ENCODE assay signal across 17 cellular contexts in genomic region chr5:114473541-114473940, GRCh38.
"Had no signal": no experiment of that assay in that cellular context is flagged by ENCODE, and none has a peak within 500 bp of the region (broad histone marks: within the 10 kb centered on the region; RNA-seq: fewer than 3 reads in every experiment).

No MANE protein-coding gene starts in this region.

- H3K27ac ChIP-seq: dorsolateral prefrontal cortex, thoracic aorta, uterus had no signal

- H3K27me3 ChIP-seq: dorsolateral prefrontal cortex, uterus had no signal

- ATAC-seq: activated T-cell treated with anti-CD3 and anti-CD28 coated beads, Interleukin-2, amount 50 U/mL, for 72 hours; esophagus mucosa; left cardiac atrium had no signal

- H3K4me3 ChIP-seq: dorsolateral prefrontal cortex, thoracic aorta, uterus had no signal

- H3K4me3 Mint-ChIP-seq: activated CD4-positive, alpha-beta memory T cell treated with anti-CD3 and anti-CD28 coated beads for 36 hours; activated naive CD8-positive, alpha-beta T cell treated with anti-CD3 and anti-CD28 coated beads for 36 hours; activated T-cell treated with anti-CD3 and anti-CD28 coated beads, Interleukin-2, amount 50 U/mL, for 72 hours; nephron progenitor cell; stimulated activated naive CD8-positive, alpha-beta T cell treated with anti-CD3 and anti-CD28 coated beads, Interleukin-15, Interleukin-2, amounts not matched to agents 100 ng/mL and 50 ng/mL, for 24 hours had no signal

- DNase-seq: activated CD4-positive, alpha-beta memory T cell treated with anti-CD3 and anti-CD28 coated beads for 36 hours; activated CD4-positive, alpha-beta T cell treated with anti-CD3 and anti-CD28 coated beads for 1 hour; activated gamma-delta T cell treated with Interleukin-2 at 50 U/mL for 16 hours; activated naive CD8-positive, alpha-beta T cell treated with anti-CD3 and anti-CD28 coated beads for 36 hours; activated T-cell treated with anti-CD3 and anti-CD28 coated beads, Interleukin-2, amount 50 U/mL, for 72 hours; aorta; dorsolateral prefrontal cortex; left cardiac atrium; mesenchymal stem cell; nephron progenitor cell; stimulated activated CD4-positive, alpha-beta T cell treated with anti-CD3 and anti-CD28 coated beads, Interleukin-2, amount 100 ng/mL, for 48 hours; stimulated activated CD8-positive, alpha-beta memory T cell treated with anti-CD3 and anti-CD28 coated beads, Interleukin-4, amount 100 ng/mL, for 48 hours; T-helper 2 cell; uterus had no signal

- H3K9me3 Mint-ChIP-seq: activated naive CD8-positive, alpha-beta T cell treated with anti-CD3 and anti-CD28 coated beads for 36 hours had no signal

- H3K4me1 ChIP-seq: uterus had no signal

- H3K4me1 Mint-ChIP-seq: activated naive CD8-positive, alpha-beta T cell treated with anti-CD3 and anti-CD28 coated beads for 36 hours had no signal

- H3K27ac Mint-ChIP-seq: activated CD4-positive, alpha-beta memory T cell treated with anti-CD3 and anti-CD28 coated beads for 36 hours; activated naive CD8-positive, alpha-beta T cell treated with anti-CD3 and anti-CD28 coated beads for 36 hours; activated T-cell treated with anti-CD3 and anti-CD28 coated beads, Interleukin-2, amount 50 U/mL, for 72 hours; nephron progenitor cell; stimulated activated naive CD8-positive, alpha-beta T cell treated with anti-CD3 and anti-CD28 coated beads, Interleukin-15, Interleukin-2, amounts not matched to agents 100 ng/mL and 50 ng/mL, for 24 hours had no signal

- H3K36me3 ChIP-seq: thoracic aorta, uterus had no signal

- H3K36me3 Mint-ChIP-seq: activated CD4-positive, alpha-beta memory T cell treated with anti-CD3 and anti-CD28 coated beads for 36 hours; activated naive CD8-positive, alpha-beta T cell treated with anti-CD3 and anti-CD28 coated beads for 36 hours had no signal

- H3K9me3 ChIP-seq: uterus had no signal
